Comparison of ENCODE assay signal across 2 cellular contexts in the genomic region with DNA sequence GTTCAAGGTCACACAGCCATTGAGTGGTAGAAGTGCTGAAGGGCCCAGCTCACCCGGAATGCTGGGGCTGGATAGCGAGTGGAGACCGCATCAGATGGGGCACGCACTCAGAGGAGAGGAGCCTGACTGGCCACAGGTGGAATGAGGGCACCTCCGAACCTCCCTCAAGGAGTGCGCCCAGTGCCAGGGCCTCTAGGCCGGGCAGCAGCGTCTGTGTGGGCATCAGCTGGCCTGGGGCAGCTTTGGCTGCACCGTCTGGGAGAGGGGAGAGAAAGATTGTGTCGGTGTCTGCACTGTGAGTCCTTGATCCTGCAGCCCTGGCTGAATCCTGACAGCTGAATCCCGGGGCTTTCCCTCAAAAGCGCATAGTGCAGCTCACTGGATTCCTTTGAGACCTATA.
TF ChIP-seq lines count a peak whose summit lies in the region.

No MANE protein-coding gene starts in this region.

TF ChIP-seq in A549, 52 proteins besides CTCF, POLR2A, EP300 and RAD21 (continued from another document):
- TF ChIP-seq ESRRA (IDR thresholded peaks at IDR 0.05; ENCODE audit: borderline replicate concordance, low read length) (no peak), CHD2 (IDR thresholded peaks at IDR 0.05; ENCODE audit: low read length, partially characterized antibody) (no peak), TFCP2L1 (CRISPR knock-in tag; IDR thresholded peaks at IDR 0.05) (no peak)
- TF ChIP-seq, protein P1, sequence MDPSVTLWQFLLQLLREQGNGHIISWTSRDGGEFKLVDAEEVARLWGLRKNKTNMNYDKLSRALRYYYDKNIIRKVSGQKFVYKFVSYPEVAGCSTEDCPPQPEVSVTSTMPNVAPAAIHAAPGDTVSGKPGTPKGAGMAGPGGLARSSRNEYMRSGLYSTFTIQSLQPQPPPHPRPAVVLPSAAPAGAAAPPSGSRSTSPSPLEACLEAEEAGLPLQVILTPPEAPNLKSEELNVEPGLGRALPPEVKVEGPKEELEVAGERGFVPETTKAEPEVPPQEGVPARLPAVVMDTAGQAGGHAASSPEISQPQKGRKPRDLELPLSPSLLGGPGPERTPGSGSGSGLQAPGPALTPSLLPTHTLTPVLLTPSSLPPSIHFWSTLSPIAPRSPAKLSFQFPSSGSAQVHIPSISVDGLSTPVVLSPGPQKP (IDR thresholded peaks at IDR 0.05; ENCODE audit: low read depth, low read length): no peak

TF ChIP-seq in IMR-90, 13 proteins besides CTCF, POLR2A, EP300 and RAD21 (continued from another document):
- TF ChIP-seq, protein P1 (IDR thresholded peaks at IDR 0.05; ENCODE audit: borderline replicate concordance, low read depth, low read length): no peak
